Comparison of ENCODE assay signal across 30 cellular contexts in genomic region chr2:50455351-50455750, GRCh38.
"Had no signal": no experiment of that assay in that cellular context is flagged by ENCODE, and none has a peak within 500 bp of the region (broad histone marks: within the 10 kb centered on the region; RNA-seq: fewer than 3 reads in every experiment).

No MANE protein-coding gene starts in this region.

- DNase-seq: activated effector memory CD4-positive, alpha-beta T cell treated with anti-CD3 and anti-CD28 coated beads, Interleukin-2, amount 50 U/mL, for 16 hours; activated effector memory CD4-positive, alpha-beta T cell treated with Interleukin-2 at 50 U/mL for 16 hours; activated gamma-delta T cell; activated gamma-delta T cell treated with Interleukin-2 at 50 U/mL for 16 hours; activated naive CD4-positive, alpha-beta T cell; activated naive CD4-positive, alpha-beta T cell treated with anti-CD3 and anti-CD28 coated beads for 36 hours; activated naive CD4-positive, alpha-beta T cell treated with anti-CD3 and anti-CD28 coated beads, Interleukin-2, amount 10 ng/mL, durations not matched to agents 7 days and 5 days; activated naive CD4-positive, alpha-beta T cell treated with anti-CD3 and anti-CD28 coated beads, Interleukin-2, amount 50 U/mL, for 16 hours; activated naive CD4-positive, alpha-beta T cell treated with Interleukin-2 at 50 U/mL for 16 hours; activated naive CD8-positive, alpha-beta T cell treated with anti-CD3 and anti-CD28 coated beads for 36 hours; activated naive CD8-positive, alpha-beta T cell treated with anti-CD3 and anti-CD28 coated beads, Interleukin-2, amount 10 ng/mL, durations not matched to agents 7 days and 5 days; activated naive CD8-positive, alpha-beta T cell treated with anti-CD3 and anti-CD28 coated beads, Interleukin-2, amount 50 U/mL, for 24 hours; activated T-cell treated with anti-CD3 and anti-CD28 coated beads, Interleukin-2, amount 50 U/mL, for 4 hours; activated T-cell treated with anti-CD3 and anti-CD28 coated beads, Interleukin-2, amount 50 U/mL, for 48 hours; activated T-cell treated with anti-CD3 and anti-CD28 coated beads, Interleukin-2, amount 50 U/mL, for 72 hours; adrenal gland; amniotic stem cell; amygdala; anterior cingulate cortex; aorta; body of pancreas; brain microvascular endothelial cell; caudate nucleus; central memory CD4-positive, alpha-beta T cell; cerebellar nuclear complex had no signal

- H3K27ac ChIP-seq: adrenal gland, ascending aorta, body of pancreas, brain microvascular endothelial cell, breast epithelium, cardiac muscle cell had no signal

- H3K27me3 ChIP-seq: adrenal gland, ascending aorta, body of pancreas, brain microvascular endothelial cell, breast epithelium, cardiac muscle cell had no signal

- H3K36me3 ChIP-seq: adrenal gland, ascending aorta, brain microvascular endothelial cell, breast epithelium, cardiac muscle cell had no signal

- ATAC-seq: activated naive CD4-positive, alpha-beta T cell treated with anti-CD3 and anti-CD28 coated beads, Interleukin-2, amount 50 U/mL, for 72 hours; activated naive CD8-positive, alpha-beta T cell treated with anti-CD3 and anti-CD28 coated beads, Interleukin-2, amount 50 U/mL, for 24 hours; activated T-cell treated with anti-CD3 and anti-CD28 coated beads, Interleukin-2, amount 50 U/mL, for 4 hours; activated T-cell treated with anti-CD3 and anti-CD28 coated beads, Interleukin-2, amount 50 U/mL, for 72 hours; activated T-helper 17 cell treated with anti-CD3 and anti-CD28 coated beads, Interleukin-2, amount 50 U/mL, for 72 hours; body of pancreas had no signal

- H3K4me3 ChIP-seq: adrenal gland, ascending aorta, body of pancreas, breast epithelium, cardiac muscle cell had no signal

- H3K9me3 ChIP-seq: adrenal gland, ascending aorta, body of pancreas, breast epithelium had no signal

- H3K4me1 ChIP-seq: adrenal gland, ascending aorta, body of pancreas, breast epithelium had no signal
